ENCODE assay signal across 1 cellular context in the genomic region with DNA sequence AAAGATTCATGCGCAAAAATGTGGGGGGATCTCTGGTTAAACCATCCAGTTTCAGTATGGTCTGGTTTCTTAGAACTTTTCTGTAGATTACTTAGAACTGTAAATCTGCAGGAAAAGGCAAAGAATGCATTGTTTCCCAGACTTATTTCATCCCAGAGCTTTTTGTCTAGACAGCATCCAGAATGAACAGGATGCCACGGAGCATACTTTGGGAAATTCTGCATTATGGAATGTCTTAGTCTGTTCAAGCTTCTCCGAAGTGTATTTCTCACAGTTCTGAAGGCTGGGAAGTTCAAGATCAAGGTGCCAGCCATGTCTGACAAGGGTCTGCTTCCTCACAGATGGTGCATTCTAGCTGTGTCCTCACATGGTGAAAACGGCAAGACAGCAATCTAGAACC.
TF ChIP-seq lines count a peak whose summit lies in the region.

No MANE protein-coding gene starts in this region.

TF ChIP-seq in IMR-90, 13 proteins besides CTCF, POLR2A, EP300 and RAD21 (continued from another document):
- TF ChIP-seq CHD1 (IDR thresholded peaks at IDR 0.05; ENCODE audit: low read depth, low read length) (no peak), NFE2L2 (IDR thresholded peaks at IDR 0.05; ENCODE audit: low read depth, low read length) (no peak), MXI1 (IDR thresholded peaks at IDR 0.05; ENCODE audit: borderline replicate concordance, low read depth, low read length) (no peak), BHLHE40 (IDR thresholded peaks at IDR 0.05; ENCODE audit: low read depth, low read length) (no peak), MAZ (IDR thresholded peaks at IDR 0.05; ENCODE audit: borderline replicate concordance, low read depth, low read length) (no peak), SMC3 (IDR thresholded peaks at IDR 0.05; ENCODE audit: low read depth, low read length) (no peak)
